In the genomic region with DNA sequence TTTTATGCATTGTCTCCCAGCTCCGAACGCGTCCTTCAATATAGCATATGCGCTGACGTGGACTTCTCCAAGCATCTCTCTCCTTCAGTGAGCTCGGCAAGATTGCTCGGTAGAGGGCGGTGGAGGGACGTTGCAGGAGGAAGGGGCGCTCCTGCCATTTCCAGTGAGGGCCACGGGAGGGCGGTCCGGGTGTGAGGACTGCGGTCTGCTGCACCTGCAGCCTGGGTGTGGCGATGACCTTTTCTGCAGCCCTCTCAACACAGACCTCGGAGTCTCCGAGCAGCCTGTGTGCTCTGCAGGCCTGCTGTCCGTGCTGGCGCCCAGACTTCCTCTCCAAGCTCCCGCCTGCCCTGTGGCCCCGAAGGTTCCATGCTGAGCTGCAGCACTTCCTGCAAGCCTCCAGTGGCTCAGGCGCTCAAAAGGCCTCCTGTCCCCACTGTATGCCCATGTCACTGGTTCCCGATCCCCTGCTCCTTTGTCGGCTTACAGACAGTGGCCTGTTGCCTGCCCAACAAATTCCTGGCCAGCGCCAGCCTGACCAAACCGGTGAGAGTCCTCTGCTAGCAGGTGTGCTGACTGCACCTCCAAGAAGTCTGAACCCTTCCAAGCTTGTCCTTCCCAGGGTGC, we compare ENCODE assay signal across 8 cellular contexts. TPM values are rescaled to one million over a fixed set of nuclear protein-coding genes. Genes with fewer than 3 reads are reported as not detected.
DNase-seq lines count a peak whose midpoint lies in the region; ATAC-seq, FAIRE-seq and TF ChIP-seq lines count a peak whose summit lies in the region.

No MANE protein-coding gene starts in this region.

- H3K27me3 Mint-ChIP-seq in activated CD4-positive, alpha-beta T cell treated with anti-CD3 and anti-CD28 coated beads, Interleukin-2, amount 10 ng/mL, durations not matched to agents 24 days and 14 days = peaks cover 21% of the 10 kb centered on the region

- peak; percentile 92 for DNase-seq in AG20443 (ENCODE audit: low spot score)
- peak; percentile 73 for DNase-seq in NCI-H526 treated with DMSO at 0.1 percent for 48 hours (lab: John Stamatoyannopoulos, UW)
- peak; percentile 97 for DNase-seq in activated CD4-positive, alpha-beta T cell treated with anti-CD3 and anti-CD28 coated beads, Interleukin-2, amount 10 ng/mL, durations not matched to agents 24 days and 14 days
- DNase-seq in colonic mucosa = peak; percentile 97
- DNase-seq in HepG2 (ENCODE audit: low spot score) = peak; percentile 76
- DNase-seq in stimulated activated CD4-positive, alpha-beta T cell treated with anti-CD3 and anti-CD28 coated beads, Interleukin-4, amount 100 ng/mL, for 4 hours = peak; percentile 86 to 92

- H3K4me1 ChIP-seq in colonic mucosa = no peaks in the 10 kb centered on the region
- H3K4me1 ChIP-seq in HepG2 (ENCODE audit: insufficient read depth, low read length) = peaks cover 14% of the 10 kb centered on the region

- ATAC-seq in HG03342 (IDR thresholded peaks at IDR 0.05; ENCODE audit: unreplicated experiment) = peak; percentile 88
- peak; percentile 97 for ATAC-seq in HepG2

- no peak overlapping the region; the same call in 1 of the 2 replicates for H3K4me2 ChIP-seq in HepG2 (ENCODE audit: low read depth, low read length)

- H3K79me2 ChIP-seq in HepG2 (ENCODE audit: insufficient read depth, low read length) = no peaks in the 10 kb centered on the region

- H3K9me3 ChIP-seq in colonic mucosa (no peaks in the 10 kb centered on the region), HepG2 (ENCODE audit: low read length) (no peaks in the 10 kb centered on the region)

- no peaks in the 10 kb centered on the region for H3K36me3 Mint-ChIP-seq in activated CD4-positive, alpha-beta T cell treated with anti-CD3 and anti-CD28 coated beads, Interleukin-2, amount 10 ng/mL, durations not matched to agents 24 days and 14 days (ENCODE audit: low read depth)

- no TSS peak for BruUV-seq in HepG2 (replicated peaks; lab: Mats Ljungman, UMichigan)

- peak overlapping the region; percentile 61 for H3K4me3 Mint-ChIP-seq in activated CD4-positive, alpha-beta T cell treated with anti-CD3 and anti-CD28 coated beads, Interleukin-2, amount 10 ng/mL, durations not matched to agents 24 days and 14 days

- TF ChIP-seq POLR2A in GM19099 (IDR thresholded peaks at IDR 0.05; ENCODE audit: extremely low read depth, insufficient read length, low read depth) (peak; percentile 33), HepG2 (IDR thresholded peaks at IDR 0.05; ENCODE audit: insufficient read depth in 1 of 2, low read depth in 2 of 2, low read length in 2 of 2) (no peak)

- 1% methylated on average over 9 of the region's 26 CpGs for WGBS in HepG2 (ENCODE audit: low lambda C conversion rate)

- no peak overlapping the region for H3K4me3 ChIP-seq in colonic mucosa
- peak overlapping the region in 1 of 3 experiments; percentile 7; a peak in 1 of 6 replicates for H3K4me3 ChIP-seq in HepG2 (replicated peaks in 1 of 3; ENCODE audit: insufficient read depth in 1 of 3, low read depth in 2 of 3, low read length in 3 of 3)

- no peak overlapping the region for H2AFZ ChIP-seq in HepG2 (ENCODE audit: low read length)

- H3K9me3 Mint-ChIP-seq in activated CD4-positive, alpha-beta T cell treated with anti-CD3 and anti-CD28 coated beads, Interleukin-2, amount 10 ng/mL, durations not matched to agents 24 days and 14 days = no peaks in the 10 kb centered on the region

- peaks cover 9% of the 10 kb centered on the region for H3K4me1 Mint-ChIP-seq in activated CD4-positive, alpha-beta T cell treated with anti-CD3 and anti-CD28 coated beads, Interleukin-2, amount 10 ng/mL, durations not matched to agents 24 days and 14 days

- peak; percentile 86 for FAIRE-seq in HepG2 (lab: Jason Lieb, UNC)

- TF ChIP-seq CTCF in colonic mucosa (IDR thresholded peaks at IDR 0.05) (peak; percentile 97), HepG2 (CRISPR knock-in tag; IDR thresholded peaks at IDR 0.05) (peak; percentile 99)

- TF ChIP-seq RAD21 in HepG2 (CRISPR knock-in tag; IDR thresholded peaks at IDR 0.05) = peak; percentile 97

- H3K27me3 ChIP-seq in colonic mucosa = no peaks in the 10 kb centered on the region
- no peaks in the 10 kb centered on the region; a peak in 1 of 5 replicates for H3K27me3 ChIP-seq in HepG2 (ENCODE audit: control insufficient read depth in 1 of 2, insufficient read depth in 2 of 2, low read length in 2 of 2)

- in situ Hi-C loops in HepG2 (cut with HindIII; ENCODE audit: extremely low pct_ligation_motif_present, low pct_unique_long_range_greater_than_20kb) = loop anchor here (10.0 kb wide), 1 partner anchor 176 kb away; no protein-coding TSS in a partner anchor

- no peak overlapping the region for H3K27ac Mint-ChIP-seq in activated CD4-positive, alpha-beta T cell treated with anti-CD3 and anti-CD28 coated beads, Interleukin-2, amount 10 ng/mL, durations not matched to agents 24 days and 14 days

- TF ChIP-seq EP300 in HepG2 (IDR thresholded peaks at IDR 0.05; ENCODE audit: low read depth in 2 of 2, low read length in 2 of 2) (no peak), HepG2 (CRISPR knock-in tag; IDR thresholded peaks at IDR 0.05; ENCODE audit: borderline replicate concordance) (no peak)

- H3K9ac ChIP-seq in colonic mucosa (ENCODE audit: low read depth in 2 of 2, low read length in 2 of 2) (peak overlapping the region in 1 of 2 donors; percentile 3), HepG2 (ENCODE audit: insufficient read depth, low read depth, low read length) (no peak overlapping the region)

- intact Hi-C loops in activated CD4-positive, alpha-beta T cell treated with anti-CD3 and anti-CD28 coated beads, Interleukin-2, amount 10 ng/mL, durations not matched to agents 24 days and 14 days (cut with micrococcal nuclease) = loop anchor here (1.0 to 10.0 kb wide), 3 partner anchors 69 to 416 kb away; no protein-coding TSS in a partner anchor
- intact Hi-C loops in colonic mucosa (cut with DNase I) (loop anchor here (2.0 to 5.0 kb wide), 2 partner anchors 68 to 142 kb away; no protein-coding TSS in a partner anchor), HepG2 (cut with micrococcal nuclease; ENCODE audit: unreplicated experiment) (loop anchor here (1.0 kb wide), 1 partner anchor 69 kb away; no protein-coding TSS in a partner anchor)

- CTCF ChIA-PET in HepG2 (lab: Yijun Ruan, JAX; ENCODE audit: low intra/inter-chr PET ratio, low total read pairs) = interaction anchor here (0.7 to 1.7 kb wide), 9 partner anchors 9 to 406 kb away, joined by 3 to 32 read pairs (median 5); a partner anchor contains a TSS

- POLR2A ChIA-PET in HepG2 (lab: Yijun Ruan, JAX) = interaction anchor here (2.3 kb wide), 1 partner anchor 69 kb away, joined by 8 read pairs; no protein-coding TSS in a partner anchor

- no peaks in the 10 kb centered on the region for H4K20me1 ChIP-seq in HepG2 (ENCODE audit: insufficient read depth, low read length)

- H3K36me3 ChIP-seq in colonic mucosa (no peaks in the 10 kb centered on the region), HepG2 (replicated peaks in 1 of 2; ENCODE audit: control insufficient read depth in 1 of 2, insufficient read depth in 2 of 2, low read length in 2 of 2) (no peaks in the 10 kb centered on the region)

- H3K27ac ChIP-seq in colonic mucosa (no peak overlapping the region), HepG2 (ENCODE audit: extremely low read length, insufficient read depth, low read length) (no peak overlapping the region)

RNA-seq across cellular contexts. Expression of a gene that starts 8.9 kb away (rescaled TPM):
- total RNA-seq in activated CD4-positive, alpha-beta T cell treated with anti-CD3 and anti-CD28 coated beads, Interleukin-2, amount 10 ng/mL, durations not matched to agents 24 days and 14 days = not detected in 2 replicates
- not detected for total RNA-seq in colonic mucosa
- total RNA-seq in HepG2 (2016; rRNA removed; fragmentation: Illumina TruSeq; extraction: Trizol) = 0.09 TPM in 1 of 2 replicates, not detected in the other
- not detected in 2 replicates for total RNA-seq in HepG2 (2016; cell fraction: cytosol; rRNA removed; fragmentation: Illumina TruSeq; extraction: Trizol; ENCODE audit: low read depth)
- not detected in 2 replicates for total RNA-seq in HepG2 (2016; cell fraction: insoluble cytoplasmic fraction; rRNA removed; fragmentation: Illumina TruSeq; extraction: Trizol)
- not detected in 2 replicates for total RNA-seq in HepG2 (2016; cell fraction: membrane; rRNA removed; fragmentation: Illumina TruSeq; extraction: Trizol)
- total RNA-seq in HepG2 (2016; cell fraction: nucleus; rRNA removed; fragmentation: Illumina TruSeq; extraction: Trizol) = not detected in 2 replicates
- polyA plus RNA-seq in HepG2 (2011; rRNA removed) = not detected in 2 replicates
- 0.05 and 0.06 TPM in 2 replicates for polyA plus RNA-seq in HepG2 (2011; cell fraction: cytosol; rRNA removed)
- polyA plus RNA-seq in HepG2 (2011; cell fraction: nucleus; rRNA removed) = not detected in 2 replicates
- 0.13 TPM in 1 of 2 replicates, not detected in the other for polyA plus RNA-seq in HepG2 (2012)
- polyA plus RNA-seq in HepG2 (2016; cell fraction: cytosol; fragmentation: Illumina TruSeq; extraction: Trizol; ENCODE audit: low read depth) = not detected in 2 replicates
- not detected in 2 replicates for polyA plus RNA-seq in HepG2 (2016; cell fraction: insoluble cytoplasmic fraction; fragmentation: Illumina TruSeq; extraction: Trizol; ENCODE audit: low read depth)
- polyA plus RNA-seq in HepG2 (2016; cell fraction: membrane; fragmentation: Illumina TruSeq; extraction: Trizol; ENCODE audit: low read depth) = not detected in 2 replicates
- polyA plus RNA-seq in HepG2 (2016; cell fraction: nucleus; fragmentation: Illumina TruSeq; extraction: Trizol; ENCODE audit: insufficient read depth, low read depth) = not detected in 2 replicates
- polyA minus RNA-seq in HepG2 (2011; rRNA and poly(A)+ RNA removed; ENCODE audit: low replicate concordance) = not detected in 2 replicates
- polyA minus RNA-seq in HepG2 (2011; cell fraction: cytosol; rRNA and poly(A)+ RNA removed) = not detected in 2 replicates
- polyA minus RNA-seq in HepG2 (2011; cell fraction: nucleus; rRNA and poly(A)+ RNA removed) = not detected in 2 replicates

RNA-seq across cellular contexts. Expression of a gene that starts 24.1 kb away (rescaled TPM):
- total RNA-seq in activated CD4-positive, alpha-beta T cell treated with anti-CD3 and anti-CD28 coated beads, Interleukin-2, amount 10 ng/mL, durations not matched to agents 24 days and 14 days = not detected in 2 replicates
- total RNA-seq in colonic mucosa = 1 to 10 TPM; 1.0 to 1.6 TPM
- not detected in 2 replicates for total RNA-seq in HepG2 (2016; rRNA removed; fragmentation: Illumina TruSeq; extraction: Trizol)
- not detected in 2 replicates for total RNA-seq in HepG2 (2016; cell fraction: cytosol; rRNA removed; fragmentation: Illumina TruSeq; extraction: Trizol; ENCODE audit: low read depth)
- total RNA-seq in HepG2 (2016; cell fraction: insoluble cytoplasmic fraction; rRNA removed; fragmentation: Illumina TruSeq; extraction: Trizol) = not detected in 2 replicates
- not detected in 2 replicates for total RNA-seq in HepG2 (2016; cell fraction: membrane; rRNA removed; fragmentation: Illumina TruSeq; extraction: Trizol)
- not detected in 2 replicates for total RNA-seq in HepG2 (2016; cell fraction: nucleus; rRNA removed; fragmentation: Illumina TruSeq; extraction: Trizol)
- not detected in 2 replicates for polyA plus RNA-seq in HepG2 (2011; rRNA removed)
- not detected in 2 replicates for polyA plus RNA-seq in HepG2 (2011; cell fraction: cytosol; rRNA removed)
- polyA plus RNA-seq in HepG2 (2011; cell fraction: nucleus; rRNA removed) = not detected in 2 replicates
- polyA plus RNA-seq in HepG2 (2012) = not detected in 2 replicates
- not detected in 2 replicates for polyA plus RNA-seq in HepG2 (2016; cell fraction: cytosol; fragmentation: Illumina TruSeq; extraction: Trizol; ENCODE audit: low read depth)
- not detected in 2 replicates for polyA plus RNA-seq in HepG2 (2016; cell fraction: insoluble cytoplasmic fraction; fragmentation: Illumina TruSeq; extraction: Trizol; ENCODE audit: low read depth)
- polyA plus RNA-seq in HepG2 (2016; cell fraction: membrane; fragmentation: Illumina TruSeq; extraction: Trizol; ENCODE audit: low read depth) = not detected in 2 replicates
- not detected in 2 replicates for polyA plus RNA-seq in HepG2 (2016; cell fraction: nucleus; fragmentation: Illumina TruSeq; extraction: Trizol; ENCODE audit: insufficient read depth, low read depth)
- polyA minus RNA-seq in HepG2 (2011; rRNA and poly(A)+ RNA removed; ENCODE audit: low replicate concordance) = not detected in 2 replicates
- not detected in 2 replicates for polyA minus RNA-seq in HepG2 (2011; cell fraction: cytosol; rRNA and poly(A)+ RNA removed)
- polyA minus RNA-seq in HepG2 (2011; cell fraction: nucleus; rRNA and poly(A)+ RNA removed) = not detected in 2 replicates
